ENCODE assay signal across 23 cellular contexts in the genomic region with DNA sequence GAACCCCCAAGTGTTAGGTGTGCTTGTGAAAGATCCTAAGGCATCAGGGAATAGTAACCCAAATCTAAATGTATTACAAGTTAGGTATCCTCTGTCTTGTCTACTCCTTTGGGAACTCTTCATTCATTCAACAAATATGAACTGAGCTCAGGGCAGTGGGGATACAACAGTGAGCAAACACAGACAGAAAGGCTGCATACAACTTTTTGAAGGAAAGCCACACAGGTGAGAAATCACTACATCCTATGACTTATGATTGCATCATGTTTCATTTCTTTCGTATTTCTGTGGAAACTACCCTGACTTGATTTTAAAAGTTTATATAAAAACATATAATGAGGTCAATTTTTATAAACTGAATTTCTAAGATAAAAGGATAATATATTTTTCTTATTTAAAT. TPM values are rescaled to one million over a fixed set of nuclear protein-coding genes. Genes with fewer than 3 reads are reported as not detected.
DNase-seq lines count a peak whose midpoint lies in the region; ATAC-seq, FAIRE-seq and TF ChIP-seq lines count a peak whose summit lies in the region.
"Had no signal": no experiment of that assay in that cellular context is flagged by ENCODE, and none has a peak within 500 bp of the region (broad histone marks: within the 10 kb centered on the region; RNA-seq: fewer than 3 reads in every experiment).

No MANE protein-coding gene starts in this region.

- in situ Hi-C loops in GM12878 (cut with MboI): no loop called here

- H4K20me1 ChIP-seq in GM12878 (ENCODE audit: control insufficient read depth, insufficient read depth): no peaks in the 10 kb centered on the region

- SMC1A ChIA-PET in GM12878 (lab: Charles Lee; ENCODE audit: uncharacterized antibody, unreplicated experiment): interaction anchor here (0.9 kb wide), 1 partner anchor 192 kb away, joined by 3 read pairs; no protein-coding TSS in a partner anchor

- H3K27ac Mint-ChIP-seq in stimulated activated naive CD8-positive, alpha-beta T cell treated with anti-CD3 and anti-CD28 coated beads, Interleukin-15, amount 100 ng/mL, for 72 hours: peak overlapping the region; percentile 34 to 88
- H3K27ac Mint-ChIP-seq: CD4-positive, CD25-positive, alpha-beta regulatory T cell; CD8-positive, alpha-beta memory T cell; GM23338; HFFc6 had no signal

- H3K27me3 Mint-ChIP-seq in stimulated activated naive CD8-positive, alpha-beta T cell treated with anti-CD3 and anti-CD28 coated beads, Interleukin-15, amount 100 ng/mL, for 72 hours: no peaks in the 10 kb centered on the region
- H3K27me3 Mint-ChIP-seq: CD4-positive, CD25-positive, alpha-beta regulatory T cell; CD8-positive, alpha-beta memory T cell had no signal

- no peaks in the 10 kb centered on the region for H3K27me3 ChIP-seq in GM12878 (replicated peaks in 1 of 2; ENCODE audit: control insufficient read depth in 2 of 2, insufficient read depth in 2 of 2, low read length in 1 of 2)
- H3K27me3 ChIP-seq: BE2C had no signal

- no peaks in the 10 kb centered on the region for H3K9me3 ChIP-seq in GM12878 (replicated peaks; ENCODE audit: control insufficient read depth, insufficient read depth, low read length)
- H3K9me3 ChIP-seq: BE2C had no signal

- H3K4me1 Mint-ChIP-seq in stimulated activated naive CD8-positive, alpha-beta T cell treated with anti-CD3 and anti-CD28 coated beads, Interleukin-15, amount 100 ng/mL, for 72 hours: peaks cover 21% of the 10 kb centered on the region

- POLR2A ChIA-PET in GM12878 (lab: Charles Lee): no interaction called here

- no peaks in the 10 kb centered on the region for H3K9me3 Mint-ChIP-seq in stimulated activated naive CD8-positive, alpha-beta T cell treated with anti-CD3 and anti-CD28 coated beads, Interleukin-15, amount 100 ng/mL, for 72 hours
- H3K9me3 Mint-ChIP-seq: CD4-positive, CD25-positive, alpha-beta regulatory T cell; HFFc6 had no signal

- no peak for TF ChIP-seq EP300 in GM12878 (IDR thresholded peaks at IDR 0.05; ENCODE audit: borderline replicate concordance in 1 of 2, control insufficient read depth in 1 of 2, low read depth in 2 of 2, low read length in 2 of 2)

- no peak overlapping the region for H2AFZ ChIP-seq in GM12878 (ENCODE audit: control insufficient read depth, low read depth, low read length)
- H2AFZ ChIP-seq: GM23338 had no signal

- DNase-seq in stimulated activated naive CD8-positive, alpha-beta T cell treated with anti-CD3 and anti-CD28 coated beads, Interleukin-15, amount 100 ng/mL, for 72 hours: no peak
- DNase-seq in stimulated activated naive CD8-positive, alpha-beta T cell treated with anti-CD3 and anti-CD28 coated beads, Interleukin-15, Interleukin-2, amounts not matched to agents 100 U/mL and 50 U/mL, for 24 hours: no peak
- no peak for DNase-seq in GM12878 (ENCODE audit: low read depth, low spot score)
- DNase-seq in epithelial cell of esophagus (ENCODE audit: low read depth): peak; percentile 0
- DNase-seq in posterior cingulate gyrus: no peak
- DNase-seq in foreskin fibroblast: no peak
- DNase-seq: ACHN; BE2C; C1 segment of cervical spinal cord; CD4-positive, CD25-positive, alpha-beta regulatory T cell; CD8-positive, alpha-beta memory T cell; COR-L47; DMS 273 treated with DMSO at 0.1 percent for 48 hours; DMS53; DND-41; EL; HCEC 1CT; HFFc6 had no signal

- RAD21 ChIA-PET in GM12878 (lab: Charles Lee; ENCODE audit: unreplicated experiment): no interaction called here

- no TSS peak for BruUV-seq in GM12878 (replicated peaks; lab: Mats Ljungman, UMichigan)

- intact Hi-C loops in GM12878 (cut with micrococcal nuclease; ENCODE audit: unreplicated experiment): no loop called here
- intact Hi-C loops in posterior cingulate gyrus (cut with DNase I): no loop called here

- peak; percentile 44 for FAIRE-seq in GM12878 (lab: Jason Lieb, UNC)
- FAIRE-seq: A204.1, GM18507, H54, HepG2 had no signal

- no peak for TF ChIP-seq POLR2A in GM12878 (IDR thresholded peaks at IDR 0.05; ENCODE audit: low read depth, low read length)

- no peak overlapping the region for H3K4me2 ChIP-seq in GM12878 (ENCODE audit: control insufficient read depth, insufficient read depth)
- H3K4me2 ChIP-seq: GM23338 had no signal

- H3K36me3 ChIP-seq in GM12878 (ENCODE audit: control insufficient read depth in 2 of 2, insufficient read depth in 2 of 2, low read length in 1 of 2): no peaks in the 10 kb centered on the region; a peak in 1 of 4 replicates
- H3K36me3 ChIP-seq: BE2C had no signal

- ATAC-seq in stimulated activated naive CD8-positive, alpha-beta T cell treated with anti-CD3 and anti-CD28 coated beads, Interleukin-15, amount 100 ng/mL, for 72 hours: peak; percentile 77
- ATAC-seq in stimulated activated naive CD8-positive, alpha-beta T cell treated with anti-CD3 and anti-CD28 coated beads, Interleukin-15, Interleukin-2, amounts not matched to agents 100 U/mL and 50 U/mL, for 24 hours: no peak
- ATAC-seq in GM12878: no peak
- ATAC-seq: GM23338, HepG2 had no signal

- TF ChIP-seq RAD21 in GM12878 (IDR thresholded peaks at IDR 0.05; ENCODE audit: insufficient read depth, low read depth, low read length): no peak

- H3K4me3 Mint-ChIP-seq in stimulated activated naive CD8-positive, alpha-beta T cell treated with anti-CD3 and anti-CD28 coated beads, Interleukin-15, amount 100 ng/mL, for 72 hours: no peak overlapping the region
- H3K4me3 Mint-ChIP-seq: CD4-positive, CD25-positive, alpha-beta regulatory T cell; CD8-positive, alpha-beta memory T cell; GM23338; HFFc6 had no signal

- TF ChIP-seq CTCF in GM12878 (IDR thresholded peaks at IDR 0.05 in 2 of 3, conservative IDR thresholded peaks at IDR 0.05 in 1 of 3; ENCODE audit: control insufficient read depth in 2 of 3, extremely low read depth in 1 of 3, insufficient read depth in 1 of 3, low read depth in 3 of 3, low read length in 3 of 3): no peak
- TF ChIP-seq CTCF in epithelial cell of esophagus (IDR thresholded peaks at IDR 0.05; ENCODE audit: insufficient read depth, low read depth, low read length, missing control alignments): no peak
- no peak for TF ChIP-seq CTCF in foreskin fibroblast (IDR thresholded peaks at IDR 0.05; ENCODE audit: low read depth, low read length)

- no peak overlapping the region for H3K27ac ChIP-seq in GM12878 (ENCODE audit: control insufficient read depth, insufficient read depth)

- WGBS in GM12878 (ENCODE audit: insufficient coverage, insufficient replicate concordance, low lambda C conversion rate, missing lambda C conversion rate): 6% methylated on average over 1 of the region's 1 CpG

- CTCF ChIA-PET in GM12878 (lab: Yijun Ruan, JAX): no interaction called here

- H3K4me3 ChIP-seq in GM12878 (no peak overlapping the region), epithelial cell of esophagus (ENCODE audit: low read length) (no peak overlapping the region), foreskin fibroblast (ENCODE audit: low read depth in 1 of 2, low read length in 2 of 2) (no peak overlapping the region)
- H3K4me3 ChIP-seq: GM23338 had no signal

- no peak overlapping the region for H3K9ac ChIP-seq in GM12878 (ENCODE audit: control insufficient read depth, insufficient read depth, low read length)

- no peaks in the 10 kb centered on the region for H3K4me1 ChIP-seq in GM12878 (ENCODE audit: control insufficient read depth, insufficient read depth, low read length)
- H3K4me1 ChIP-seq: BE2C had no signal

- no peaks in the 10 kb centered on the region for H3K79me2 ChIP-seq in GM12878 (ENCODE audit: control insufficient read depth, insufficient read depth, low read length)

TF ChIP-seq in GM12878, 131 proteins besides CTCF, POLR2A, EP300 and RAD21 (continues in another document):
- no peak for TF ChIP-seq ZNF592 (IDR thresholded peaks at IDR 0.05)

RNA-seq across cellular contexts. Expression of gene BCLAF3, which starts 43.2 kb away (rescaled TPM):
- total RNA-seq in GM12878 (2013; cell fraction: nucleolus; rRNA removed): 23.9 and 26.2 TPM in 2 replicates
- 2.2 and 2.9 TPM in 2 replicates for total RNA-seq in GM12878 (2014; rRNA removed)
- 3.8 and 4.4 TPM in 2 replicates for total RNA-seq in GM12878 (2014; rRNA removed; fragmentation: Illumina TruSeq; extraction: Trizol)
- 3.6 and 3.9 TPM in 2 replicates for total RNA-seq in GM12878 (2021)
- polyA plus RNA-seq in GM12878 (2011; ENCODE audit: low read depth): 0.96 TPM
- 3.2 and 5.1 TPM in 2 replicates for polyA plus RNA-seq in GM12878 (2011; rRNA removed)
- 0.77 and 0.99 TPM in 2 replicates for polyA plus RNA-seq in GM12878 (2011; cell fraction: cytosol; rRNA removed)
- polyA plus RNA-seq in GM12878 (2011; cell fraction: nucleus; rRNA removed): 3.4 and 3.9 TPM in 2 replicates
- 1.9 TPM in 2 replicates for polyA plus RNA-seq in GM12878 (2012)
- 3.6 and 5.1 TPM in 2 replicates for polyA plus RNA-seq in GM12878 (2014; fragmentation: Illumina TruSeq; extraction: Trizol)
- polyA plus RNA-seq in GM12878 (2014; fragmentation: Nextera tagmentation; extraction: Ambion mirVana): 1 to 10 TPM; 1.1 to 1.5 TPM
- 2.9 TPM in 2 replicates for polyA plus RNA-seq in GM12878 (2014; rRNA removed)
- 1 to 10 TPM in 1 of 2 experiments, under 1 TPM in 1; 0.74 to 1.4 TPM for polyA plus RNA-seq in GM12878 (2016; fragmentation: Nextera tagmentation; extraction: Ambion mirVana)
- polyA minus RNA-seq in GM12878 (2011; rRNA and poly(A)+ RNA removed): 1.8 TPM in 2 replicates
- polyA minus RNA-seq in GM12878 (2011; cell fraction: cytosol; rRNA and poly(A)+ RNA removed): 1.9 and 2.3 TPM in 2 replicates
- 3.3 and 5.3 TPM in 2 replicates for polyA minus RNA-seq in GM12878 (2011; cell fraction: nucleus; rRNA and poly(A)+ RNA removed)
